ENCODE assay signal across 24 cellular contexts in the genomic region with DNA sequence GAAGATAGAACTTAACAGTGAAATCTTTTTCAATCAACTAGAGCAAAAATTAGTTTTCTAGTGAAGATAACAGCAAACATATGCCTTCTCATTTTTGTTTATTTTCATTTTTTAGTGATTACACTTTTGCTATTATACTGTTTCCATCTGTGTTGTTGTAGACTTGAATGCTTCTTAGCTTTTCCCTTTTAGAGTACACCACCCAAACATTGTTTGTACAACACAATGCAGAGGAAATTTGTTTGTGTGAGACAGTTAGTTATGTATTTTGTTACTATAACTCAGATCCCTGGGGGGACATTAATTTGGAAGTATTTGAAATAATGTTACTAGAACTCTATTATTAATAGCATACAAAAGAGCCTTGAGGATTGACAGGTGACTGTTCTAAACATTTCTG.
"Had no signal": no experiment of that assay in that cellular context is flagged by ENCODE, and none has a peak within 500 bp of the region (broad histone marks: within the 10 kb centered on the region; RNA-seq: fewer than 3 reads in every experiment).

No MANE protein-coding gene starts in this region.

- H3K4me1 Mint-ChIP-seq: nephron progenitor cell had no signal

- H3K27me3 Mint-ChIP-seq: naive thymus-derived CD8-positive, alpha-beta T cell; stimulated activated naive CD8-positive, alpha-beta T cell treated with anti-CD3 and anti-CD28 coated beads, Interleukin-15, amount 100 ng/mL, for 72 hours; type B pancreatic cell had no signal

- H3K27me3 ChIP-seq: cardiac muscle cell, right lobe of liver, thyroid gland had no signal

- DNase-seq: dermis blood vessel endothelial cell; effector memory CD4-positive, alpha-beta T cell; foreskin melanocyte; glutamatergic neuron; lower lobe of right lung; naive thymus-derived CD8-positive, alpha-beta T cell; nephron progenitor cell; nucleus accumbens; psoas muscle; right lobe of liver; stimulated activated CD4-positive, alpha-beta T cell treated with anti-CD3 and anti-CD28 coated beads, Interleukin-12 subunit alpha, Interleukin-12 subunit beta, amount 100 ng/mL, for 4 hours; stimulated activated CD4-positive, alpha-beta T cell treated with anti-CD3 and anti-CD28 coated beads, Interleukin-1b, Interleukin-23, amount 100 ng/mL, for 48 hours; stimulated activated CD4-positive, alpha-beta T cell treated with anti-CD3 and anti-CD28 coated beads, Interleukin-4, amount 100 ng/mL, for 1 hour; stimulated activated CD8-positive, alpha-beta memory T cell treated with anti-CD3 and anti-CD28 coated beads, Interleukin-4, amount 100 ng/mL, for 48 hours; stimulated activated naive CD4-positive, alpha-beta T cell; stimulated activated naive CD8-positive, alpha-beta T cell treated with anti-CD3 and anti-CD28 coated beads, Interleukin-15, amount 100 ng/mL, for 72 hours; thyroid gland had no signal

- H3K4me2 ChIP-seq: smooth muscle cell had no signal

- H3K4me3 ChIP-seq: cardiac muscle cell, coronary artery, lower lobe of right lung, psoas muscle, right lobe of liver, smooth muscle cell, thyroid gland had no signal

- H3K4me3 Mint-ChIP-seq: naive thymus-derived CD8-positive, alpha-beta T cell; nephron progenitor cell; stimulated activated naive CD8-positive, alpha-beta T cell treated with anti-CD3 and anti-CD28 coated beads, Interleukin-15, amount 100 ng/mL, for 72 hours; type B pancreatic cell had no signal

- H3K9me3 ChIP-seq: lower lobe of right lung, psoas muscle, right lobe of liver, thyroid gland had no signal

- FAIRE-seq: keratinocyte, urothelium cell line had no signal

- H3K27ac Mint-ChIP-seq: naive thymus-derived CD8-positive, alpha-beta T cell; nephron progenitor cell; stimulated activated naive CD8-positive, alpha-beta T cell treated with anti-CD3 and anti-CD28 coated beads, Interleukin-15, amount 100 ng/mL, for 72 hours; type B pancreatic cell had no signal

- H3K36me3 ChIP-seq: right lobe of liver had no signal

- ATAC-seq: left lobe of liver; lower lobe of right lung; naive thymus-derived CD8-positive, alpha-beta T cell; psoas muscle; right lobe of liver; stimulated activated naive CD8-positive, alpha-beta T cell treated with anti-CD3 and anti-CD28 coated beads, Interleukin-15, amount 100 ng/mL, for 72 hours had no signal

- H3K9me3 Mint-ChIP-seq: naive thymus-derived CD8-positive, alpha-beta T cell; nephron progenitor cell; stimulated activated naive CD8-positive, alpha-beta T cell treated with anti-CD3 and anti-CD28 coated beads, Interleukin-15, amount 100 ng/mL, for 72 hours; type B pancreatic cell had no signal

- H3K27ac ChIP-seq: cardiac muscle cell, coronary artery, lower lobe of right lung, psoas muscle, right lobe of liver had no signal

- H3K36me3 Mint-ChIP-seq: naive thymus-derived CD8-positive, alpha-beta T cell had no signal

- H3K4me1 ChIP-seq: right lobe of liver had no signal
